18 cellular contexts compared by ENCODE assay signal in genomic region chr4:53545942-53546581, GRCh38. TPM values are rescaled to one million over a fixed set of nuclear protein-coding genes. Genes with fewer than 3 reads are reported as not detected.
"Had no signal": no experiment of that assay in that cellular context is flagged by ENCODE, and none has a peak within 500 bp of the region (broad histone marks: within the 10 kb centered on the region; RNA-seq: fewer than 3 reads in every experiment).

No MANE protein-coding gene starts in this region.

- DNase-seq: activated CD4-positive, CD25-positive, alpha-beta regulatory T cell treated with anti-CD3 and anti-CD28 coated beads, Interleukin-2, amount 50 U/mL, for 72 hours; activated gamma-delta T cell; cerebellar nuclear complex; cortex of kidney; gastrocnemius medialis; kidney; left ventricle myocardium inferior; natural killer cell; sigmoid colon; stimulated activated naive CD4-positive, alpha-beta T cell; substantia nigra; T1000; tibial artery had no signal

- ATAC-seq: esophagus mucosa, gastrocnemius medialis, natural killer cell had no signal

- H3K27ac Mint-ChIP-seq: activated naive CD4-positive, alpha-beta T cell treated with anti-CD3 and anti-CD28 coated beads, Interleukin-2, amount 50 U/mL, for 24 hours; natural killer cell had no signal

- H3K4me3 ChIP-seq: gastrocnemius medialis, left ventricle myocardium inferior, sigmoid colon, tibial artery had no signal

- H3K4me3 Mint-ChIP-seq: activated naive CD4-positive, alpha-beta T cell treated with anti-CD3 and anti-CD28 coated beads, Interleukin-2, amount 50 U/mL, for 24 hours; natural killer cell had no signal

- H3K36me3 ChIP-seq: gastrocnemius medialis, left ventricle myocardium inferior, neutrophil, sigmoid colon, tibial artery had no signal

- H3K9me3 ChIP-seq: gastrocnemius medialis, left ventricle myocardium inferior, neutrophil, sigmoid colon, tibial artery had no signal

- H3K27ac ChIP-seq: gastrocnemius medialis, left ventricle myocardium inferior, neutrophil, sigmoid colon, tibial artery had no signal

- H3K27me3 ChIP-seq: gastrocnemius medialis, neutrophil, sigmoid colon, tibial artery had no signal

- H3K4me1 ChIP-seq: gastrocnemius medialis had no signal

- H3K4me1 Mint-ChIP-seq: activated naive CD4-positive, alpha-beta T cell treated with anti-CD3 and anti-CD28 coated beads, Interleukin-2, amount 50 U/mL, for 24 hours; natural killer cell had no signal

- H3K9me3 Mint-ChIP-seq: natural killer cell had no signal

- H3K36me3 Mint-ChIP-seq: activated naive CD4-positive, alpha-beta T cell treated with anti-CD3 and anti-CD28 coated beads, Interleukin-2, amount 50 U/mL, for 24 hours; natural killer cell had no signal

RNA-seq across cellular contexts. Expression of gene LNX1, which starts 45.2 kb away (rescaled TPM):
- total RNA-seq: activated CD8-positive, alpha-beta memory T cell treated with anti-CD3 and anti-CD28 coated beads for 36 hours; natural killer cell; T-helper 1 cell treated with Interleukin-12 subunit alpha and Interleukin-12 subunit beta and Interleukin-4 antibody, amounts not matched to agents 30 ng/mL and 1 ng/mL, for 36 hours had no signal
